Comparison of ENCODE assay signal across 11 cellular contexts in the genomic region with DNA sequence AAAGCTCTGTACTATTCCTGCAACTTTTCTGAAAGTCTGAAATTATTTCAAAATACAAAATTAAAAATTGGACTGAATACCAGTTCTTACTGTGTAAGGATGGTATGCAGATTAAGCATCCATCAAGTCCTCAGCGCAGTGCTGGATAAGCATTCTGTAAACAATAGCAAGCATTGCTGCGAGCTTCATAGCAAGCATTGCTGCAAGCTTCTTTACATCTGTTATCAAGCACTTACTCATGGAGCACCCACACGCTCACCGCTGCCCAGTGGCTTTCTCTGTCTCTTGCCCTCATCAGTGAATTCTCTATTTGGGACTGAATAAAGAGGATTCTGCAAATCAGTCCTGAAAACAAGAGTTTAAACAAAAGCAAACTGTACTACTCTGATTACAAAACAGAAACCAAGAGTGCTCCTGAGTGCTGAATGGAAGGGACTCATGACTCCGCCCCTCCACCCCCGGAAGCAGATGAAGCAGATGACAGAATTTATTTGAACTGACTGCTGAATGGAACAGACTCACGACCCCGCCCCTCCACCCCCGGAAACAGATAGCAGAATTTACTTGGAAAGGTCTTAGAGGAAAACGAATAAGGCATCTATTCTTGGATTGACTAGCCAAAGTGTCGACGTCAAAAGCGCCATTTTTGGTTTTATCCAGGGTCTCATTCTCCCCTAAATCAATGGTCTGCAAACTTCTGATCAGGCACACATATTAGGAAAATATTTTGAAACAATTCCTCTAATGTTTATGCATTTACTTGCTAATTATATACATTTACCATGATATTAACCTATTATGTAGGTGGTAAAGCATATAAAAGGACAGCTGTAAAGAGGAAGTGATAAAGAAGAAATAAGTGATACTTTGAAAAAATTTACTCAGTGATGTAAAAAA. TPM values are rescaled to one million over a fixed set of nuclear protein-coding genes. Genes with fewer than 3 reads are reported as not detected.
DNase-seq lines count a peak whose midpoint lies in the region; ATAC-seq and FAIRE-seq lines count a peak whose summit lies in the region.
"Had no signal": no experiment of that assay in that cellular context is flagged by ENCODE, and none has a peak within 500 bp of the region (broad histone marks: within the 10 kb centered on the region; RNA-seq: fewer than 3 reads in every experiment).

No MANE protein-coding gene starts in this region.

- no peaks in the 10 kb centered on the region for H3K4me1 ChIP-seq in adipocyte (ENCODE audit: control insufficient read depth, insufficient read depth, low read length)
- no peaks in the 10 kb centered on the region for H3K4me1 ChIP-seq in muscle layer of duodenum (ENCODE audit: control insufficient read depth in 1 of 2, insufficient read depth in 2 of 2, low read length in 2 of 2)
- H3K4me1 ChIP-seq: lower lobe of right lung had no signal

- in situ Hi-C loops in ACHN (cut with HindIII; ENCODE audit: low pct_ligation_motif_present, low pct_unique_long_range_greater_than_20kb, low sequenced_read_pairs), result no loop called here

- H3K9me3 ChIP-seq in adipocyte (ENCODE audit: control insufficient read depth, low read length) (peaks cover 23% of the 10 kb centered on the region), muscle layer of duodenum (ENCODE audit: control insufficient read depth in 1 of 2, low read length in 2 of 2) (peaks cover 4 to 14% of the 10 kb centered on the region in 2 donors)
- H3K9me3 ChIP-seq: lower lobe of right lung had no signal

- H3K27me3 ChIP-seq in adipocyte (replicated peaks; ENCODE audit: control insufficient read depth, insufficient read depth, low read length) (peaks cover 10% of the 10 kb centered on the region), muscle layer of duodenum (ENCODE audit: low read depth, low read length) (no peaks in the 10 kb centered on the region)

- H3K36me3 ChIP-seq in adipocyte (ENCODE audit: control insufficient read depth, insufficient read depth, low read length, severe bottlenecking) (no peaks in the 10 kb centered on the region), muscle layer of duodenum (ENCODE audit: control insufficient read depth in 1 of 2, insufficient read depth in 2 of 2, low read length in 2 of 2) (no peaks in the 10 kb centered on the region)
- H3K36me3 ChIP-seq: lower lobe of right lung had no signal

- no peak overlapping the region for H3K9ac ChIP-seq in adipocyte (ENCODE audit: low read length)

- peak overlapping the region; percentile 63 for H3K4me3 ChIP-seq in adipocyte (ENCODE audit: low read length)
- peak overlapping the region; percentile 24 to 28 for H3K4me3 ChIP-seq in muscle layer of duodenum (ENCODE audit: low read depth in 1 of 2, low read length in 2 of 2)
- H3K4me3 ChIP-seq: lower lobe of right lung had no signal

- no peak overlapping the region for H3K27ac ChIP-seq in muscle layer of duodenum (ENCODE audit: low read length)
- H3K27ac ChIP-seq: lower lobe of right lung had no signal

- FAIRE-seq in HTR-8/SVneo (lab: Jason Lieb, UNC), result peak; percentile 31

- DNase-seq in NCI-H2029 (lab: John Stamatoyannopoulos, UW), result peak; percentile 7
- DNase-seq in NCI-H2029 treated with DMSO at 0.1 percent for 48 hours (lab: John Stamatoyannopoulos, UW), result no peak
- no peak for DNase-seq in HTR-8/SVneo (ENCODE audit: insufficient read length, low spot score)
- DNase-seq in adipocyte (ENCODE audit: low read depth), result no peak
- DNase-seq in ACHN, result no peak
- DNase-seq in left lobe of liver (ENCODE audit: low spot score), result no peak
- DNase-seq: lower lobe of right lung, retina had no signal

- ATAC-seq in GM21515 (IDR thresholded peaks at IDR 0.05; ENCODE audit: unreplicated experiment) (no peak), left lobe of liver (no peak)
- ATAC-seq: lower lobe of right lung had no signal

RNA-seq across cellular contexts. Expression of a gene that starts 22.1 kb away (rescaled TPM):
- total RNA-seq in left lobe of liver, result 1.6 TPM
- total RNA-seq: HT-29 had no signal
